12 cellular contexts compared by ENCODE assay signal in the genomic region with DNA sequence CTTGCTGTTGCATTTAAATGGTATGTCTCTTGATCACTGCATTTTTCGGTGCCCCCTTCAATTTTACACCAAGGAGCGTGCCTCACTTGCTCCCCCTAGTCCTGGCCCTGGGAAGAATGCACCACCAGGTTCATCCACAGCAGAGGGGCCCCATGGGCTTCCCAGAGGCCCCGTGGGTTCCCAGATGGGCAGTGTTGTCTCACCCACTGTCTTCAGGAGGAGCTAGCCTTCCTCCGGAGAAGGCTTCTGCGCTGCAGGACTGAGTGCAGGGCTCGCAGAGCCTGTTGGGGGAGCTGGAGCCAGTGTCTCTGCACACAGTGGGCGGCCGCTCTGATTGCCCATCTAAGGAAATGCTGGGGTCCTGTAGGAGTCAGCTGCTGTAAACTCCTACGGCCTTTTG. TPM values are rescaled to one million over a fixed set of nuclear protein-coding genes. Genes with fewer than 3 reads are reported as not detected.
DNase-seq lines count a peak whose midpoint lies in the region; ATAC-seq and TF ChIP-seq lines count a peak whose summit lies in the region.
"Had no signal": no experiment of that assay in that cellular context is flagged by ENCODE, and none has a peak within 500 bp of the region (broad histone marks: within the 10 kb centered on the region; RNA-seq: fewer than 3 reads in every experiment).

No MANE protein-coding gene starts in this region.

- no peaks in the 10 kb centered on the region for H3K36me3 Mint-ChIP-seq in naive thymus-derived CD8-positive, alpha-beta T cell

- no peaks in the 10 kb centered on the region for H3K4me1 Mint-ChIP-seq in naive thymus-derived CD8-positive, alpha-beta T cell
- H3K4me1 Mint-ChIP-seq: activated naive CD8-positive, alpha-beta T cell treated with anti-CD3 and anti-CD28 coated beads, Interleukin-2, amount 50 U/mL, for 24 hours had no signal

- no peak for DNase-seq in AG04449 (ENCODE audit: low read depth, low spot score)
- no peak for DNase-seq in NB4 (ENCODE audit: low read depth)
- peak; percentile 27 for DNase-seq in fibroblast of villous mesenchyme (ENCODE audit: low read depth)
- peak; percentile 33 for DNase-seq in middle frontal gyrus (ENCODE audit: extremely low spot score, low spot score)
- DNase-seq in H4 (ENCODE audit: low spot score), result no peak
- DNase-seq in stimulated activated naive CD4-positive, alpha-beta T cell (lab: John Stamatoyannopoulos, UW), result no peak
- DNase-seq in naive thymus-derived CD8-positive, alpha-beta T cell, result no peak
- DNase-seq: activated naive CD8-positive, alpha-beta T cell treated with anti-CD3 and anti-CD28 coated beads, Interleukin-2, amount 50 U/mL, for 24 hours; islet precursor cell; pancreas; stimulated activated CD4-positive, alpha-beta T cell treated with anti-CD3 and anti-CD28 coated beads, Interleukin-4, amount 100 ng/mL, for 24 hours had no signal

- TF ChIP-seq POLR2A in NB4 (IDR thresholded peaks at IDR 0.05; ENCODE audit: extremely low read depth, insufficient read length), result no peak

- POLR2A ChIA-PET in AG04449 (lab: Yijun Ruan, JAX), result no interaction called here
- POLR2A ChIA-PET in naive thymus-derived CD8-positive, alpha-beta T cell (lab: Charles Lee), result no interaction called here

- no peak overlapping the region for H3K4me3 Mint-ChIP-seq in naive thymus-derived CD8-positive, alpha-beta T cell
- H3K4me3 Mint-ChIP-seq: activated naive CD8-positive, alpha-beta T cell treated with anti-CD3 and anti-CD28 coated beads, Interleukin-2, amount 50 U/mL, for 24 hours had no signal

- TF ChIP-seq CTCF in AG04449 (IDR thresholded peaks at IDR 0.05; ENCODE audit: insufficient read depth, low read length, missing control alignments) (peak; percentile 2), NB4 (IDR thresholded peaks at IDR 0.05; ENCODE audit: low read depth, low read length) (peak; percentile 13), fibroblast of villous mesenchyme (IDR thresholded peaks at IDR 0.05; ENCODE audit: insufficient read depth, low read depth, low read length) (peak; percentile 43)

- CTCF ChIA-PET in AG04449 (lab: Yijun Ruan, JAX), result interaction anchor here (1.7 to 16.9 kb wide), 6 partner anchors 12 to 431 kb away, joined by 4 to 240 read pairs (median 40); partner anchors contain the start of gene ALDH1A2

- no peaks in the 10 kb centered on the region for H3K9me3 Mint-ChIP-seq in naive thymus-derived CD8-positive, alpha-beta T cell
- H3K9me3 Mint-ChIP-seq: activated naive CD8-positive, alpha-beta T cell treated with anti-CD3 and anti-CD28 coated beads, Interleukin-2, amount 50 U/mL, for 24 hours had no signal

- no peak for ATAC-seq in HG03342 (IDR thresholded peaks at IDR 0.05; ENCODE audit: unreplicated experiment)
- ATAC-seq in naive thymus-derived CD8-positive, alpha-beta T cell, result no peak
- ATAC-seq: activated naive CD8-positive, alpha-beta T cell treated with anti-CD3 and anti-CD28 coated beads, Interleukin-2, amount 50 U/mL, for 24 hours had no signal

- H3K27ac Mint-ChIP-seq in naive thymus-derived CD8-positive, alpha-beta T cell, result peak overlapping the region in 1 of 10 donors; percentile 71
- H3K27ac Mint-ChIP-seq: activated naive CD8-positive, alpha-beta T cell treated with anti-CD3 and anti-CD28 coated beads, Interleukin-2, amount 50 U/mL, for 24 hours had no signal

- no peaks in the 10 kb centered on the region for H3K27me3 Mint-ChIP-seq in naive thymus-derived CD8-positive, alpha-beta T cell
- H3K27me3 Mint-ChIP-seq: activated naive CD8-positive, alpha-beta T cell treated with anti-CD3 and anti-CD28 coated beads, Interleukin-2, amount 50 U/mL, for 24 hours had no signal

- H3K4me3 ChIP-seq in AG04449 (ENCODE audit: low read depth, low read length) (no peak overlapping the region), NB4 (ENCODE audit: low read depth, low read length) (no peak overlapping the region), fibroblast of villous mesenchyme (ENCODE audit: low read depth, low read length) (no peak overlapping the region)
- H3K4me3 ChIP-seq: pancreas had no signal

RNA-seq across cellular contexts. Expression of gene POLR2M, which starts 45.9 kb away (rescaled TPM):
- 71.7 and 637 TPM in 2 replicates for total RNA-seq in fibroblast of villous mesenchyme
- total RNA-seq in H4 (2014; rRNA removed; shearing (Covaris generic)), result 35.3 and 42.5 TPM in 2 replicates
- 100 to 1,000 TPM; 106 to 114 TPM for total RNA-seq in naive thymus-derived CD8-positive, alpha-beta T cell
- polyA plus RNA-seq in naive thymus-derived CD8-positive, alpha-beta T cell, result 10 to 100 TPM; 46.0 to 56.7 (median 52.0) TPM

Comparison
In these comparisons a context has a peak if more than half of its experiments do, and no peak if none do; other contexts are left out.
1. DNase-seq: peak in fibroblast of villous mesenchyme (single experiment) and middle frontal gyrus (single experiment); none in AG04449 (single experiment), NB4 (single experiment), H4 (single experiment), stimulated activated naive CD4-positive, alpha-beta T cell (0 of 6) and naive thymus-derived CD8-positive, alpha-beta T cell (0 of 10).
2. Peak in every context shown above with its lines, with median percentiles within 50 percentile points of each other: CTCF ChIP-seq.